Comparison of ENCODE assay signal across 2 cellular contexts in genomic region chr2:239297142-239298125, GRCh38.
TF ChIP-seq lines count a peak whose summit lies in the region.

No MANE protein-coding gene starts in this region.

TF ChIP-seq in A549, 52 proteins besides CTCF, POLR2A, EP300 and RAD21 (continued from another document):
- TF ChIP-seq HDAC2 (IDR thresholded peaks at IDR 0.05): no peak
TF ChIP-seq in A549: peak in this region for 0.

TF ChIP-seq in SK-N-SH treated with all-trans-retinoic acid at 6 μM for 48 hours, 23 proteins besides CTCF, POLR2A, EP300 and RAD21 (continued from another document):
- TF ChIP-seq TSHZ2 (CRISPR knock-in tag; IDR thresholded peaks at IDR 0.05) (no peak), GLIS3 (CRISPR knock-in tag; IDR thresholded peaks at IDR 0.05) (no peak), SNAI2 (CRISPR knock-in tag; IDR thresholded peaks at IDR 0.05) (no peak), TOX (CRISPR knock-in tag; IDR thresholded peaks at IDR 0.05; ENCODE audit: borderline replicate concordance) (no peak), ISL1 (CRISPR knock-in tag; IDR thresholded peaks at IDR 0.05) (no peak), ESRRG (CRISPR knock-in tag; IDR thresholded peaks at IDR 0.05) (no peak)
